Comparison of ENCODE assay signal across 28 cellular contexts in genomic region chr20:19096847-19097246, GRCh38.
"Had no signal": no experiment of that assay in that cellular context is flagged by ENCODE, and none has a peak within 500 bp of the region (broad histone marks: within the 10 kb centered on the region; RNA-seq: fewer than 3 reads in every experiment).

No MANE protein-coding gene starts in this region.

- H3K27me3 ChIP-seq: esophagus muscularis mucosa, foreskin keratinocyte, heart left ventricle, neural progenitor cell, right atrium auricular region, stomach, thyroid gland, upper lobe of left lung, vagina had no signal

- H3K79me2 ChIP-seq: parathyroid adenoma had no signal

- H3K4me3 ChIP-seq: esophagus muscularis mucosa, heart left ventricle, neural progenitor cell, psoas muscle, right atrium auricular region, stomach, thyroid gland, upper lobe of left lung, vagina had no signal

- H2AFZ ChIP-seq: neural progenitor cell, parathyroid adenoma had no signal

- DNase-seq: activated CD4-positive, alpha-beta T cell treated with anti-CD3 and anti-CD28 coated beads for 48 hours; activated CD4-positive, alpha-beta T cell treated with anti-CD3 and anti-CD28 coated beads, Interleukin-2, amount 50 U/mL, for 48 hours; activated CD8-positive, alpha-beta memory T cell treated with anti-CD3 and anti-CD28 coated beads for 24 hours; activated effector memory CD4-positive, alpha-beta T cell treated with Interleukin-2 at 50 U/mL for 16 hours; activated naive CD4-positive, alpha-beta T cell treated with Interleukin-2 at 50 U/mL for 16 hours; anterior cingulate cortex; dermis blood vessel endothelial cell; effector CD4-positive, alpha-beta T cell; foreskin keratinocyte; heart left ventricle; midbrain; naive thymus-derived CD8-positive, alpha-beta T cell; occipital lobe; psoas muscle; stimulated activated CD4-positive, alpha-beta T cell treated with anti-CD3 and anti-CD28 coated beads, Interleukin-15, amount 100 ng/mL, for 24 hours; stimulated activated CD4-positive, alpha-beta T cell treated with anti-CD3 and anti-CD28 coated beads, Interleukin-2, amount 100 ng/mL, for 24 hours; stimulated activated naive B cell treated with anti-CD40 and anti-IgM and Interleukin-4, amounts not matched to agents 10 μg/mL and 1 μg/mL and 100 μg/mL, for 72 hours; stomach; thyroid gland; upper lobe of left lung; WERI-Rb-1 had no signal

- H3K9me3 ChIP-seq: esophagus muscularis mucosa, heart left ventricle, psoas muscle, right atrium auricular region, stomach, thyroid gland, upper lobe of left lung, vagina had no signal

- H3K36me3 ChIP-seq: esophagus muscularis mucosa, heart left ventricle, neural progenitor cell, right atrium auricular region, stomach, thyroid gland, upper lobe of left lung, vagina, WERI-Rb-1 had no signal

- FAIRE-seq: bronchial epithelial cell had no signal

- H3K27ac ChIP-seq: esophagus muscularis mucosa, foreskin keratinocyte, heart left ventricle, neural progenitor cell, parathyroid adenoma, psoas muscle, right atrium auricular region, stomach, thyroid gland, upper lobe of left lung, vagina, WERI-Rb-1 had no signal

- ATAC-seq: activated CD4-positive, CD25-positive, alpha-beta regulatory T cell treated with anti-CD3 and anti-CD28 coated beads, Interleukin-2, amount 50 U/mL, for 24 hours; foreskin keratinocyte; heart left ventricle; naive thymus-derived CD8-positive, alpha-beta T cell; psoas muscle; stimulated activated naive B cell treated with anti-CD40 and anti-IgM and Interleukin-4, amounts not matched to agents 10 μg/mL and 1 μg/mL and 100 μg/mL, for 72 hours had no signal

- H3K4me1 ChIP-seq: esophagus muscularis mucosa, foreskin keratinocyte, psoas muscle, right atrium auricular region, stomach, upper lobe of left lung, vagina had no signal

- H3K9ac ChIP-seq: neural progenitor cell, parathyroid adenoma had no signal

- H3K4me2 ChIP-seq: neural progenitor cell had no signal
